ENCODE assay signal across 22 cellular contexts in genomic region chr5:74957029-74957781, GRCh38.
"Had no signal": no experiment of that assay in that cellular context is flagged by ENCODE, and none has a peak within 500 bp of the region (broad histone marks: within the 10 kb centered on the region; RNA-seq: fewer than 3 reads in every experiment).

No MANE protein-coding gene starts in this region.

- H3K9me3 ChIP-seq: prostate gland, thyroid gland had no signal

- H3K4me3 ChIP-seq: neural progenitor cell, prostate gland, thyroid gland had no signal

- H3K36me3 ChIP-seq: neural progenitor cell, prostate gland, thyroid gland had no signal

- H3K4me1 ChIP-seq: neural progenitor cell, prostate gland, thyroid gland had no signal

- H3K36me3 Mint-ChIP-seq: activated CD8-positive, alpha-beta memory T cell treated with anti-CD3 and anti-CD28 coated beads, Interleukin-2, amount 10 ng/mL, durations not matched to agents 7 days and 5 days; brain; memory B cell; neural progenitor cell had no signal

- H3K27ac ChIP-seq: neural progenitor cell, prostate gland, thyroid gland had no signal

- H3K27me3 Mint-ChIP-seq: activated CD8-positive, alpha-beta T cell treated with anti-CD3 and anti-CD28 coated beads for 36 hours; dendritic cell treated with granulocyte-macrophage colony-stimulating factor and Interleukin-4, amounts not matched to agents 40 ng/mL and 50 ng/mL, for 4 days had no signal

- H3K4me3 Mint-ChIP-seq: activated CD8-positive, alpha-beta memory T cell treated with anti-CD3 and anti-CD28 coated beads, Interleukin-2, amount 10 ng/mL, durations not matched to agents 7 days and 5 days; activated CD8-positive, alpha-beta T cell treated with anti-CD3 and anti-CD28 coated beads for 36 hours; activated naive CD8-positive, alpha-beta T cell treated with anti-CD3 and anti-CD28 coated beads, Interleukin-2, amount 50 U/mL, for 24 hours; activated T-helper 1 cell treated with anti-CD3 and anti-CD28 coated beads, Interleukin-12 subunit alpha, Interleukin-12 subunit beta, Interleukin-2, Interleukin-4 antibody, amounts not matched to agents 30 ng/mL and 10 ng/mL and 1 ng/mL, durations not matched to agents 14 hours and 24 hours and 36 hours; brain; dendritic cell treated with granulocyte-macrophage colony-stimulating factor and Interleukin-4, amounts not matched to agents 40 ng/mL and 50 ng/mL, for 4 days; memory B cell; naive thymus-derived CD4-positive, alpha-beta T cell; neural progenitor cell had no signal

- DNase-seq: activated CD4-positive, alpha-beta T cell treated with anti-CD3 and anti-CD28 coated beads for 48 hours; activated CD8-positive, alpha-beta memory T cell treated with anti-CD3 and anti-CD28 coated beads, Interleukin-2, amount 10 ng/mL, durations not matched to agents 7 days and 5 days; activated CD8-positive, alpha-beta T cell treated with anti-CD3 and anti-CD28 coated beads for 36 hours; activated gamma-delta T cell; activated naive CD4-positive, alpha-beta T cell treated with anti-CD3 and anti-CD28 coated beads, Interleukin-2, amount 50 U/mL, for 16 hours; activated naive CD8-positive, alpha-beta T cell treated with anti-CD3 and anti-CD28 coated beads, Interleukin-2, amount 50 U/mL, for 24 hours; activated T-cell treated with anti-CD3 and anti-CD28 coated beads for 4 hours; effector CD8-positive, alpha-beta T cell; glutamatergic neuron; hypothalamus; naive thymus-derived CD4-positive, alpha-beta T cell; stimulated activated CD4-positive, alpha-beta T cell treated with anti-CD3 and anti-CD28 coated beads, Interleukin-4, amount 100 ng/mL, for 24 hours; stimulated activated naive CD8-positive, alpha-beta T cell treated with anti-CD3 and anti-CD28 coated beads, Interleukin-15, Interleukin-2, amounts not matched to agents 100 U/mL and 50 U/mL, for 24 hours; substantia nigra; thyroid gland had no signal

- H3K9ac ChIP-seq: neural progenitor cell had no signal

- H2AFZ ChIP-seq: neural progenitor cell had no signal

- H3K27ac Mint-ChIP-seq: activated CD8-positive, alpha-beta memory T cell treated with anti-CD3 and anti-CD28 coated beads, Interleukin-2, amount 10 ng/mL, durations not matched to agents 7 days and 5 days; activated CD8-positive, alpha-beta T cell treated with anti-CD3 and anti-CD28 coated beads for 36 hours; activated naive CD8-positive, alpha-beta T cell treated with anti-CD3 and anti-CD28 coated beads, Interleukin-2, amount 50 U/mL, for 24 hours; activated T-helper 1 cell treated with anti-CD3 and anti-CD28 coated beads, Interleukin-12 subunit alpha, Interleukin-12 subunit beta, Interleukin-2, Interleukin-4 antibody, amounts not matched to agents 30 ng/mL and 10 ng/mL and 1 ng/mL, durations not matched to agents 14 hours and 24 hours and 36 hours; brain; dendritic cell treated with granulocyte-macrophage colony-stimulating factor and Interleukin-4, amounts not matched to agents 40 ng/mL and 50 ng/mL, for 4 days; memory B cell; naive thymus-derived CD4-positive, alpha-beta T cell; neural progenitor cell had no signal

- H3K9me3 Mint-ChIP-seq: dendritic cell treated with granulocyte-macrophage colony-stimulating factor and Interleukin-4, amounts not matched to agents 40 ng/mL and 50 ng/mL, for 4 days had no signal

- H3K27me3 ChIP-seq: neural progenitor cell, thyroid gland had no signal

- ATAC-seq: activated CD8-positive, alpha-beta memory T cell treated with anti-CD3 and anti-CD28 coated beads, Interleukin-2, amount 10 ng/mL, durations not matched to agents 7 days and 5 days; activated CD8-positive, alpha-beta T cell treated with anti-CD3 and anti-CD28 coated beads for 36 hours; activated naive CD8-positive, alpha-beta T cell treated with anti-CD3 and anti-CD28 coated beads, Interleukin-2, amount 50 U/mL, for 24 hours; esophagus mucosa; naive thymus-derived CD4-positive, alpha-beta T cell; stimulated activated naive CD8-positive, alpha-beta T cell treated with anti-CD3 and anti-CD28 coated beads, Interleukin-15, Interleukin-2, amounts not matched to agents 100 U/mL and 50 U/mL, for 24 hours had no signal

- H3K4me1 Mint-ChIP-seq: activated CD8-positive, alpha-beta memory T cell treated with anti-CD3 and anti-CD28 coated beads, Interleukin-2, amount 10 ng/mL, durations not matched to agents 7 days and 5 days; brain; memory B cell; neural progenitor cell had no signal

- H3K4me2 ChIP-seq: neural progenitor cell had no signal
